32 cellular contexts compared by ENCODE assay signal in genomic region chr2:123098618-123099017, GRCh38.
"Had no signal": no experiment of that assay in that cellular context is flagged by ENCODE, and none has a peak within 500 bp of the region (broad histone marks: within the 10 kb centered on the region; RNA-seq: fewer than 3 reads in every experiment).

No MANE protein-coding gene starts in this region.

- H3K27ac ChIP-seq: brain microvascular endothelial cell, SJSA1, WERI-Rb-1 had no signal

- H3K4me3 ChIP-seq: SJSA1 had no signal

- H3K27me3 ChIP-seq: brain microvascular endothelial cell, SJSA1 had no signal

- DNase-seq: activated CD4-positive, alpha-beta memory T cell treated with anti-CD3 and anti-CD28 coated beads, Interleukin-2, amount 10 ng/mL, durations not matched to agents 7 days and 5 days; activated CD4-positive, alpha-beta T cell treated with anti-CD3 and anti-CD28 coated beads for 1 hour; activated CD4-positive, alpha-beta T cell treated with anti-CD3 and anti-CD28 coated beads for 48 hours; activated CD4-positive, CD25-positive, alpha-beta regulatory T cell; activated CD8-positive, alpha-beta memory T cell treated with anti-CD3 and anti-CD28 coated beads for 24 hours; activated CD8-positive, alpha-beta memory T cell treated with anti-CD3 and anti-CD28 coated beads, Interleukin-2, amount 10 ng/mL, durations not matched to agents 7 days and 5 days; activated CD8-positive, alpha-beta memory T cell treated with anti-CD3 and anti-CD28 coated beads, Interleukin-2, amount 50 U/mL, for 48 hours; activated effector memory CD4-positive, alpha-beta T cell treated with anti-CD3 and anti-CD28 coated beads, Interleukin-2, amount 50 U/mL, for 16 hours; activated naive CD4-positive, alpha-beta T cell; activated naive CD4-positive, alpha-beta T cell treated with anti-CD3 and anti-CD28 coated beads, Interleukin-2, amount 50 U/mL, for 16 hours; activated naive CD8-positive, alpha-beta T cell treated with anti-CD3 and anti-CD28 coated beads for 36 hours; activated T-cell treated with anti-CD3 and anti-CD28 coated beads, Interleukin-2, amount 50 U/mL, for 72 hours; amniotic stem cell; aorta; brain microvascular endothelial cell; central memory CD4-positive, alpha-beta T cell; NCI-H1048; NCI-H1105 treated with DMSO at 0.1 percent for 48 hours; NCI-H1436; NCI-H1694; NCI-H1930; NCI-H2081 treated with DMSO at 0.1 percent for 48 hours; NCI-H345; NCI-H524 treated with DMSO at 0.1 percent for 48 hours; SHP77; SW 1271; T-helper 1 cell; T1000; WERI-Rb-1 had no signal

- H3K9me3 ChIP-seq: SJSA1 had no signal

- H3K4me1 ChIP-seq: SJSA1 had no signal

- H3K36me3 ChIP-seq: brain microvascular endothelial cell, SJSA1, WERI-Rb-1 had no signal

- ATAC-seq: activated CD8-positive, alpha-beta memory T cell treated with anti-CD3 and anti-CD28 coated beads, Interleukin-2, amount 10 ng/mL, durations not matched to agents 7 days and 5 days; activated T-cell treated with anti-CD3 and anti-CD28 coated beads, Interleukin-2, amount 50 U/mL, for 72 hours; activated T-helper 17 cell treated with anti-CD3 and anti-CD28 coated beads, Interleukin-2, amount 50 U/mL, for 72 hours; Panc1 had no signal
